ENCODE assay signal across 8 cellular contexts in the genomic region with DNA sequence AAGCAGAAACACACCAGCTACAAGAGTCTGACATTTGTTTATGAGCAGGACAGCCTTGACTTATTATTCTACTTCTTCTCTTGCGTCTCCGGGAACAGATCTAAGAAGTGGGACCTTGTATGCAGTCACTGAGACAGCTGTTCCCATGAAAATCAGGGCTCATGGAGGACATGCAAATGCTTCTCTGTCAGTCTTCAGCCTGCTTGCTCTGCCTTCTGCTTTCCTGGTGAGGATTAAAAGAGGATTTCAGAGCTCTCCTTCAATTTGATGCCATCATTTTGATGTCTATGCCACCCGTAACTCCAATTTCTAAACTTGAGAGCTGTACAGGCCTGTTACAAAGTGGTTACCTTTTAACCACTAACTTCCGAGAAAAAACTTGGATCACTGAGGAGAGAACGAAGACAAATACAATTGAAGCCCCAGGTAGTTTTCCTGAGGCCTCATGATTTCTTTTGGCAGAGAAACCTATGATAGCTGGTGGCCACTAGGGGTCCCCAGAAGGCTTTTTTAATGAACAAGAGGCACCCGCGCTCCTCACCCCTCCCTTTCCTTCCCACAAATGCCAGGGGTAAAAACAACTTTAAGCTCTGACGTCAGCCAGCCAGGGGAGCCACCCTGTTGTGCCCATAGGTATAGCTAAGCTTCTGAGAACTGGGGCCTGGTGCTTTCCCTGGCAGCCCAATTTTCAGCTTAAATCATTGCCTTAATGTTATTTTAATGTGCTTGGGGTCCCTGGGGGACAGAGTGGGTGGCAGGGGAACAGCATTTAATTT.
A peak's percentile ranks its signal among the peaks of the same experiment; 100 is the strongest.
DNase-seq lines count a peak whose midpoint lies in the region; ATAC-seq and TF ChIP-seq lines count a peak whose summit lies in the region.

No MANE protein-coding gene starts in this region.

- DNase-seq in DMS53 treated with DMSO at 0.1 percent for 48 hours (lab: John Stamatoyannopoulos, UW; ENCODE audit: unreplicated experiment) (peak; percentile 77), OCI-M1 (lab: John Stamatoyannopoulos, UW) (peak; percentile 84), fibroblast of gingiva (ENCODE audit: low read depth) (peak; percentile 86)
- DNase-seq in activated T-cell treated with anti-CD3 and anti-CD28 coated beads, Interleukin-2, amount 50 U/mL, for 24 hours, result peak; percentile 79
- peak; percentile 55 to 90 (median 82) for DNase-seq in stimulated activated naive CD4-positive, alpha-beta T cell (lab: John Stamatoyannopoulos, UW)

- H3K27me3 Mint-ChIP-seq in activated T-cell treated with anti-CD3 and anti-CD28 coated beads, Interleukin-2, amount 50 U/mL, for 24 hours, result no peaks in the 10 kb centered on the region
- H3K27me3 Mint-ChIP-seq in nephron (ENCODE audit: low read depth), result peaks cover 4% of the 10 kb centered on the region

- H3K4me1 Mint-ChIP-seq in activated T-cell treated with anti-CD3 and anti-CD28 coated beads, Interleukin-2, amount 50 U/mL, for 24 hours (ENCODE audit: low read depth), result peaks cover 42% of the 10 kb centered on the region
- H3K4me1 Mint-ChIP-seq in nephron, result peaks cover 14% of the 10 kb centered on the region

- TF ChIP-seq RAD21 in Ishikawa (IDR thresholded peaks at IDR 0.05; ENCODE audit: low read depth), result peak; percentile 76

- no peaks in the 10 kb centered on the region for H3K36me3 Mint-ChIP-seq in activated T-cell treated with anti-CD3 and anti-CD28 coated beads, Interleukin-2, amount 50 U/mL, for 24 hours (ENCODE audit: low read depth)
- H3K36me3 Mint-ChIP-seq in nephron (ENCODE audit: low read depth), result no peaks in the 10 kb centered on the region

- H3K27ac Mint-ChIP-seq in activated T-cell treated with anti-CD3 and anti-CD28 coated beads, Interleukin-2, amount 50 U/mL, for 24 hours, result peak overlapping the region; percentile 83
- H3K27ac Mint-ChIP-seq in nephron, result peak overlapping the region; percentile 51 to 81 (median 60)

- peak; percentile 82 for ATAC-seq in GM21737 (IDR thresholded peaks at IDR 0.05; ENCODE audit: unreplicated experiment)

- TF ChIP-seq CTCF in nephron (IDR thresholded peaks at IDR 0.05; ENCODE audit: unreplicated experiment in 3 of 3), result peak; percentile 79 to 86 (median 84)

- no peaks in the 10 kb centered on the region for H3K9me3 Mint-ChIP-seq in activated T-cell treated with anti-CD3 and anti-CD28 coated beads, Interleukin-2, amount 50 U/mL, for 24 hours
- no peaks in the 10 kb centered on the region for H3K9me3 Mint-ChIP-seq in nephron

- no peak for TF ChIP-seq EP300 in Ishikawa (IDR thresholded peaks at IDR 0.05; ENCODE audit: borderline replicate concordance)

- H3K4me3 Mint-ChIP-seq in activated T-cell treated with anti-CD3 and anti-CD28 coated beads, Interleukin-2, amount 50 U/mL, for 24 hours, result no peak overlapping the region
- H3K4me3 Mint-ChIP-seq in nephron, result no peak overlapping the region

TF ChIP-seq in Ishikawa, 13 proteins besides CTCF, POLR2A, EP300 and RAD21:
- TF ChIP-seq TEAD4 (IDR thresholded peaks at IDR 0.05), result peak; percentile 45; the same call in 1 of the 2 replicates
- peak; percentile 50 for TF ChIP-seq CREB1 (IDR thresholded peaks at IDR 0.05; ENCODE audit: low read depth)
- no peak for TF ChIP-seq YY1 (IDR thresholded peaks at IDR 0.05; ENCODE audit: low read depth)

Comparison
In these comparisons a context has a peak if more than half of its experiments do, and no peak if none do; other contexts are left out.
1. Peak in every context shown above with its lines: DNase-seq and ATAC-seq.